27 cellular contexts compared by ENCODE assay signal in genomic region chr2:196381464-196381863, GRCh38.
"Had no signal": no experiment of that assay in that cellular context is flagged by ENCODE, and none has a peak within 500 bp of the region (broad histone marks: within the 10 kb centered on the region; RNA-seq: fewer than 3 reads in every experiment).

No MANE protein-coding gene starts in this region.

- H3K27me3 ChIP-seq: esophagus squamous epithelium, heart right ventricle, neutrophil, pancreas, suprapubic skin, transverse colon, upper lobe of right lung, uterus had no signal

- H3K36me3 ChIP-seq: esophagus squamous epithelium, heart right ventricle, neutrophil, pancreas, suprapubic skin, transverse colon, upper lobe of right lung, uterus had no signal

- H3K4me1 ChIP-seq: pancreas, suprapubic skin, uterus had no signal

- H3K4me3 ChIP-seq: esophagus squamous epithelium, heart right ventricle, lung, mucosa of descending colon, pancreas, smooth muscle cell, suprapubic skin, transverse colon, upper lobe of right lung, uterus had no signal

- FAIRE-seq: colon, islet of Langerhans, pancreas had no signal

- H3K4me2 ChIP-seq: smooth muscle cell had no signal

- H3K27ac ChIP-seq: esophagus squamous epithelium, neutrophil, pancreas, suprapubic skin, upper lobe of right lung, uterus had no signal

- DNase-seq: cerebellar nuclear complex; effector CD8-positive, alpha-beta T cell; erythroblast; esophagus squamous epithelium; foreskin melanocyte; glutamatergic neuron; heart right ventricle; hippocampal formation; left colon; mucosa of descending colon; naive B cell; pancreas; stimulated activated CD4-positive, alpha-beta T cell treated with anti-CD3 and anti-CD28 coated beads, Interleukin-12 subunit alpha, Interleukin-12 subunit beta, amount 100 ng/mL, for 4 hours; stimulated activated CD4-positive, alpha-beta T cell treated with anti-CD3 and anti-CD28 coated beads, Interleukin-1b, Interleukin-23, amount 100 ng/mL, for 48 hours; stimulated activated CD4-positive, alpha-beta T cell treated with anti-CD3 and anti-CD28 coated beads, Interleukin-4, amount 100 ng/mL, for 1 hour; stimulated activated CD8-positive, alpha-beta memory T cell treated with anti-CD3 and anti-CD28 coated beads, Interleukin-4, amount 100 ng/mL, for 48 hours; stimulated activated naive CD4-positive, alpha-beta T cell; stimulated activated naive CD8-positive, alpha-beta T cell treated with anti-CD3 and anti-CD28 coated beads, Interleukin-15, amount 100 ng/mL, for 72 hours; transverse colon; upper lobe of right lung; uterus had no signal

- H3K9me3 ChIP-seq: esophagus squamous epithelium, heart right ventricle, mucosa of descending colon, neutrophil, pancreas, suprapubic skin, transverse colon, upper lobe of right lung, uterus had no signal
